Comparison of ENCODE assay signal across 12 cellular contexts in the genomic region with DNA sequence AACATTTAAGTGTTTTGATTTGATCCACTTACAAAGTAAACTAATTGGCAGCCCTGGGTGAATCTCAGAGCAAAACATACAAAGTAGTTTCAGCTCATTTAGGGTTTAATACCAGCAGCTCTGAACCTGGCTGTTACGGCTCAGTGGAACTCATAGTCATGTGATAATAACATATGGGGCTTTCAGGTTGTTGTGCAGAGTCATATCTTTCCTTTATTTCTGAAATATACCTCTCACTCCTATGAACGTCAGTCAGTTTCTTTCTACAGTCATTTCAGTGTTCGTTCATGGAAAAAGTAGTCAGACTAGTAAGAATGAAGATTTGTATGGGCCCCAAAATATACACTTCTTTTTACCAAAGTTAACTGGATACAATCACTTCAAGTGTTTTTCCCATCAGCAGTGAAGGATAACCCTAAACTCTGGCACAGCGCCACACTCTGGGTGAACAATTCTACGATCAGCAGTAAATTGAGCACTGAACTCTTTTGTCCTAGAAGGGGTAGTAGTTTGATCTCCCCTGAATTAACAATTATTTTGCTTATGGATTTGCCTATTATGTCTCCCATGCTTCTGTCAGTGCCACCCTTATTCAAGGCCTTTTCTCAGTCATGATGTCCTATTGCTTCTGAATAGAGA.
DNase-seq lines count a peak whose midpoint lies in the region; ATAC-seq and TF ChIP-seq lines count a peak whose summit lies in the region.
"Had no signal": no experiment of that assay in that cellular context is flagged by ENCODE, and none has a peak within 500 bp of the region (broad histone marks: within the 10 kb centered on the region; RNA-seq: fewer than 3 reads in every experiment).

No MANE protein-coding gene starts in this region.

- dilution Hi-C loops in mammary epithelial cell (cut with HindIII; ENCODE audit: low sequenced_read_pairs), result no loop called here

- H3K4me1 ChIP-seq in CD8-positive, alpha-beta memory T cell (ENCODE audit: insufficient read depth, low read length), result no peaks in the 10 kb centered on the region
- no peaks in the 10 kb centered on the region for H3K4me1 ChIP-seq in mammary epithelial cell (ENCODE audit: insufficient read depth, low read length)

- no peaks in the 10 kb centered on the region for H3K27me3 ChIP-seq in CD8-positive, alpha-beta memory T cell (ENCODE audit: insufficient read depth, low read length, poor library complexity, severe bottlenecking)
- H3K27me3 ChIP-seq in mammary epithelial cell (ENCODE audit: insufficient read depth, low read length), result no peaks in the 10 kb centered on the region

- no peaks in the 10 kb centered on the region for H3K36me3 Mint-ChIP-seq in CD8-positive, alpha-beta memory T cell
- H3K36me3 Mint-ChIP-seq: activated CD4-positive, alpha-beta memory T cell treated with anti-CD3 and anti-CD28 coated beads for 36 hours; CD14-positive monocyte had no signal

- no peaks in the 10 kb centered on the region for H3K27me3 Mint-ChIP-seq in CD8-positive, alpha-beta memory T cell
- H3K27me3 Mint-ChIP-seq: activated CD4-positive, alpha-beta memory T cell treated with anti-CD3 and anti-CD28 coated beads for 36 hours had no signal

- H2AFZ ChIP-seq in mammary epithelial cell (ENCODE audit: low read depth, low read length), result no peak overlapping the region

- no peaks in the 10 kb centered on the region for H3K36me3 ChIP-seq in CD8-positive, alpha-beta memory T cell (ENCODE audit: insufficient read depth, low read length)
- no peaks in the 10 kb centered on the region for H3K36me3 ChIP-seq in mammary epithelial cell (ENCODE audit: insufficient read depth, low read length)

- H3K4me3 Mint-ChIP-seq in CD8-positive, alpha-beta memory T cell, result no peak overlapping the region
- H3K4me3 Mint-ChIP-seq: activated CD4-positive, alpha-beta memory T cell treated with anti-CD3 and anti-CD28 coated beads for 36 hours; CD14-positive monocyte had no signal

- H4K20me1 ChIP-seq in mammary epithelial cell (ENCODE audit: insufficient read depth, low read length), result no peaks in the 10 kb centered on the region

- H3K27ac ChIP-seq in CD8-positive, alpha-beta memory T cell (ENCODE audit: low read depth, low read length), result no peak overlapping the region
- no peak overlapping the region for H3K27ac ChIP-seq in mammary epithelial cell (ENCODE audit: insufficient read depth, low read depth, low read length)

- intact Hi-C loops in mammary epithelial cell (cut with micrococcal nuclease), result no loop called here

- TF ChIP-seq CTCF in GM13976 (IDR thresholded peaks at IDR 0.05; ENCODE audit: borderline replicate concordance, control extremely low read depth, extremely low read depth, insufficient read depth, missing control alignments) (no peak), mammary epithelial cell (conservative IDR thresholded peaks at IDR 0.05 in 1 of 2, IDR thresholded peaks at IDR 0.05 in 1 of 2; ENCODE audit: extremely low read depth in 1 of 2, insufficient read depth in 1 of 2, low read depth in 1 of 2, low read length in 2 of 2) (no peak)

- H3K4me3 ChIP-seq in CD8-positive, alpha-beta memory T cell (ENCODE audit: low read length), result no peak overlapping the region
- H3K4me3 ChIP-seq in mammary epithelial cell (replicated peaks in 1 of 3; ENCODE audit: insufficient read depth in 1 of 3, low read depth in 2 of 3, low read length in 3 of 3), result no peak overlapping the region

- DNase-seq in GM13976 (ENCODE audit: low spot score) (peak; percentile 35), AG20443 (ENCODE audit: low spot score) (no peak), NCI-H226 (no peak), mammary epithelial cell (no peak)
- DNase-seq in CD8-positive, alpha-beta memory T cell, result no peak
- DNase-seq: activated CD4-positive, alpha-beta memory T cell treated with anti-CD3 and anti-CD28 coated beads for 36 hours; NCI-H1092; SIG-M5 had no signal

- no TSS peak for BruUV-seq in mammary epithelial cell (replicated peaks; lab: Mats Ljungman, UMichigan)

- no peaks in the 10 kb centered on the region for H3K4me1 Mint-ChIP-seq in CD8-positive, alpha-beta memory T cell
- H3K4me1 Mint-ChIP-seq: CD14-positive monocyte had no signal

- CTCF ChIA-PET in CD8-positive, alpha-beta memory T cell (lab: Charles Lee), result no interaction called here
- CTCF ChIA-PET in mammary epithelial cell (lab: Charles Lee; ENCODE audit: low non-redundant PET), result no interaction called here

- POLR2A ChIA-PET in CD8-positive, alpha-beta memory T cell (lab: Charles Lee), result no interaction called here

- ATAC-seq in GM19397 (IDR thresholded peaks at IDR 0.05; ENCODE audit: unreplicated experiment) (peak; percentile 72), HG02840 (IDR thresholded peaks at IDR 0.05; ENCODE audit: low FRiP score, unreplicated experiment) (peak; percentile 82), HG03571 (IDR thresholded peaks at IDR 0.05; ENCODE audit: unreplicated experiment) (peak; percentile 55)

- H3K4me2 ChIP-seq in mammary epithelial cell (ENCODE audit: insufficient read depth, low read depth, low read length), result no peak overlapping the region

- in situ Hi-C loops in GM13976 (cut with MboI; ENCODE audit: low sequenced_read_pairs, unreplicated experiment), result no loop called here
- in situ Hi-C loops in mammary epithelial cell (cut with MboI; ENCODE audit: low sequenced_read_pairs in 2 of 2), result no loop called here

- no peak overlapping the region for H3K27ac Mint-ChIP-seq in CD8-positive, alpha-beta memory T cell
- H3K27ac Mint-ChIP-seq: activated CD4-positive, alpha-beta memory T cell treated with anti-CD3 and anti-CD28 coated beads for 36 hours; CD14-positive monocyte had no signal

- H3K9ac ChIP-seq in mammary epithelial cell (ENCODE audit: insufficient read depth, low read length), result no peak overlapping the region

- peaks cover 0 to 4% (median 1%) of the 10 kb centered on the region in 5 donors for H3K9me3 Mint-ChIP-seq in CD8-positive, alpha-beta memory T cell
- H3K9me3 Mint-ChIP-seq: activated CD4-positive, alpha-beta memory T cell treated with anti-CD3 and anti-CD28 coated beads for 36 hours had no signal

- 86% methylated on average over 5 of the region's 5 CpGs for WGBS in mammary epithelial cell (ENCODE audit: low coverage, missing lambda C conversion rate)

- H3K9me3 ChIP-seq in CD8-positive, alpha-beta memory T cell (ENCODE audit: low read length), result no peaks in the 10 kb centered on the region
- H3K9me3 ChIP-seq in mammary epithelial cell (replicated peaks; ENCODE audit: insufficient read depth, low read length), result no peaks in the 10 kb centered on the region

- H3K79me2 ChIP-seq in mammary epithelial cell (ENCODE audit: insufficient read depth, low read length), result no peaks in the 10 kb centered on the region
